ENCODE assay signal across 19 cellular contexts in genomic region chr3:112114558-112115160, GRCh38. TPM values are rescaled to one million over a fixed set of nuclear protein-coding genes. Genes with fewer than 3 reads are reported as not detected.
DNase-seq lines count a peak whose midpoint lies in the region; ATAC-seq and TF ChIP-seq lines count a peak whose summit lies in the region.
"Had no signal": no experiment of that assay in that cellular context is flagged by ENCODE, and none has a peak within 500 bp of the region (broad histone marks: within the 10 kb centered on the region; RNA-seq: fewer than 3 reads in every experiment).

No MANE protein-coding gene starts in this region.

- DNase-seq in activated T-cell treated with anti-CD3 and anti-CD28 coated beads, Interleukin-2, amount 50 U/mL, for 72 hours, result no peak
- DNase-seq in activated T-cell treated with anti-CD3 and anti-CD28 coated beads for 4 hours (no peak), left colon (no peak), NCI-H1694 (lab: John Stamatoyannopoulos, UW) (no peak), WERI-Rb-1 (no peak)
- peak; percentile 60 for DNase-seq in stimulated activated naive B cell treated with anti-CD40 and anti-IgM and Interleukin-4, amounts not matched to agents 10 μg/mL and 1 μg/mL and 100 μg/mL, for 72 hours
- DNase-seq: 8988T; activated CD4-positive, alpha-beta T cell treated with anti-CD3 and anti-CD28 coated beads, Interleukin-2, amount 10 ng/mL, durations not matched to agents 7 days and 5 days; anterior cingulate cortex; CD8-positive, alpha-beta T cell; NCI-H1105 treated with DMSO at 0.1 percent for 48 hours; NCI-H446 treated with DMSO at 0.1 percent for 48 hours had no signal

- H3K4me3 ChIP-seq in OCI-LY1 (ENCODE audit: low read depth, low read length, poor library complexity, severe bottlenecking), result peak overlapping the region; percentile 20
- H3K4me3 ChIP-seq in WERI-Rb-1 (ENCODE audit: low read depth, low read length), result no peak overlapping the region
- H3K4me3 ChIP-seq: lung, suprapubic skin had no signal

- peaks cover 0 to 2% of the 10 kb centered on the region in 2 donors for H3K36me3 Mint-ChIP-seq in activated T-cell treated with anti-CD3 and anti-CD28 coated beads, Interleukin-2, amount 50 U/mL, for 72 hours (ENCODE audit: insufficient read depth in 2 of 2)
- peaks cover 4 to 6% of the 10 kb centered on the region in 2 donors for H3K36me3 Mint-ChIP-seq in stimulated activated naive B cell treated with anti-CD40 and anti-IgM and Interleukin-4, amounts not matched to agents 10 μg/mL and 1 μg/mL and 100 μg/mL, for 72 hours
- H3K36me3 Mint-ChIP-seq: CD8-positive, alpha-beta T cell had no signal

- H3K79me2 ChIP-seq in OCI-LY1 (ENCODE audit: insufficient read depth, low read length), result no peaks in the 10 kb centered on the region

- no peaks in the 10 kb centered on the region for H3K9me2 ChIP-seq in OCI-LY1 (ENCODE audit: low read depth, low read length)

- H3K27me3 Mint-ChIP-seq in activated T-cell treated with anti-CD3 and anti-CD28 coated beads, Interleukin-2, amount 50 U/mL, for 72 hours (ENCODE audit: low read depth), result no peaks in the 10 kb centered on the region
- H3K27me3 Mint-ChIP-seq in stimulated activated naive B cell treated with anti-CD40 and anti-IgM and Interleukin-4, amounts not matched to agents 10 μg/mL and 1 μg/mL and 100 μg/mL, for 72 hours, result no peaks in the 10 kb centered on the region
- H3K27me3 Mint-ChIP-seq: activated CD4-positive, alpha-beta T cell treated with anti-CD3 and anti-CD28 coated beads, Interleukin-2, amount 10 ng/mL, durations not matched to agents 7 days and 5 days had no signal

- no peak overlapping the region for H2AFZ ChIP-seq in OCI-LY1 (ENCODE audit: low read length)

- H3K27ac Mint-ChIP-seq in activated T-cell treated with anti-CD3 and anti-CD28 coated beads, Interleukin-2, amount 50 U/mL, for 72 hours, result no peak overlapping the region
- H3K27ac Mint-ChIP-seq in stimulated activated naive B cell treated with anti-CD40 and anti-IgM and Interleukin-4, amounts not matched to agents 10 μg/mL and 1 μg/mL and 100 μg/mL, for 72 hours, result peak overlapping the region; percentile 98
- H3K27ac Mint-ChIP-seq: CD8-positive, alpha-beta T cell had no signal

- peaks cover 10% of the 10 kb centered on the region; the same call in 1 of the 2 replicates for H3F3A ChIP-seq in OCI-LY1 (ENCODE audit: insufficient read depth, low read length)

- TF ChIP-seq CTCF in OCI-LY1 (IDR thresholded peaks at IDR 0.05; ENCODE audit: low read length), result no peak
- TF ChIP-seq CTCF in WERI-Rb-1 (IDR thresholded peaks at IDR 0.05; ENCODE audit: low read depth, low read length), result no peak

- peaks cover 54% of the 10 kb centered on the region for H3K4me1 Mint-ChIP-seq in activated T-cell treated with anti-CD3 and anti-CD28 coated beads, Interleukin-2, amount 50 U/mL, for 72 hours (ENCODE audit: low read depth)
- H3K4me1 Mint-ChIP-seq in stimulated activated naive B cell treated with anti-CD40 and anti-IgM and Interleukin-4, amounts not matched to agents 10 μg/mL and 1 μg/mL and 100 μg/mL, for 72 hours, result peaks cover 60 to 77% of the 10 kb centered on the region in 2 donors

- peak overlapping the region; percentile 73 for H3K9ac ChIP-seq in OCI-LY1 (ENCODE audit: low read length)

- no peaks in the 10 kb centered on the region for H3K9me3 ChIP-seq in OCI-LY1 (ENCODE audit: low read length)
- no peaks in the 10 kb centered on the region for H3K9me3 ChIP-seq in WERI-Rb-1 (ENCODE audit: severe bottlenecking)
- H3K9me3 ChIP-seq: suprapubic skin had no signal

- intact Hi-C loops in left colon (cut with DNase I, micrococcal nuclease), result no loop called here

- H3K27ac ChIP-seq in OCI-LY1 (ENCODE audit: low read depth, low read length, poor library complexity, severe bottlenecking), result peak overlapping the region; percentile 99
- H3K27ac ChIP-seq in WERI-Rb-1, result no peak overlapping the region
- H3K27ac ChIP-seq: suprapubic skin had no signal

- H4K20me1 ChIP-seq in OCI-LY1 (ENCODE audit: insufficient read depth, low read length), result no peaks in the 10 kb centered on the region

- peak overlapping the region; percentile 50 for H3K4me2 ChIP-seq in OCI-LY1 (ENCODE audit: low read length)

- H3K36me3 ChIP-seq in OCI-LY1 (ENCODE audit: insufficient read depth, low read length) (peaks cover 4% of the 10 kb centered on the region; the same call in 1 of the 2 replicates), WERI-Rb-1 (no peaks in the 10 kb centered on the region)
- H3K36me3 ChIP-seq: suprapubic skin had no signal

- peaks cover 86% of the 10 kb centered on the region for H3K4me1 ChIP-seq in OCI-LY1 (ENCODE audit: insufficient read depth, low read length, severe bottlenecking)

- ATAC-seq in activated T-cell treated with anti-CD3 and anti-CD28 coated beads, Interleukin-2, amount 50 U/mL, for 72 hours (replicated peaks in 1 of 2), result no peak
- ATAC-seq in HG02642 (IDR thresholded peaks at IDR 0.05; ENCODE audit: poor library complexity, unreplicated experiment), result peak; percentile 28
- ATAC-seq in stimulated activated naive B cell treated with anti-CD40 and anti-IgM and Interleukin-4, amounts not matched to agents 10 μg/mL and 1 μg/mL and 100 μg/mL, for 72 hours (replicated peaks), result peak; percentile 52
- no peak for ATAC-seq in left colon
- ATAC-seq: CD8-positive, alpha-beta T cell; Panc1 had no signal

- no peaks in the 10 kb centered on the region for H3K27me3 ChIP-seq in OCI-LY1 (ENCODE audit: insufficient read depth, low read length)
- no peaks in the 10 kb centered on the region for H3K27me3 ChIP-seq in WERI-Rb-1 (ENCODE audit: insufficient read depth, low read depth, severe bottlenecking)
- H3K27me3 ChIP-seq: suprapubic skin had no signal

- H3K9me3 Mint-ChIP-seq in activated T-cell treated with anti-CD3 and anti-CD28 coated beads, Interleukin-2, amount 50 U/mL, for 72 hours, result no peaks in the 10 kb centered on the region
- H3K9me3 Mint-ChIP-seq in stimulated activated naive B cell treated with anti-CD40 and anti-IgM and Interleukin-4, amounts not matched to agents 10 μg/mL and 1 μg/mL and 100 μg/mL, for 72 hours, result peaks cover 0 to 1% of the 10 kb centered on the region in 2 donors
- H3K9me3 Mint-ChIP-seq: activated CD4-positive, alpha-beta T cell treated with anti-CD3 and anti-CD28 coated beads, Interleukin-2, amount 10 ng/mL, durations not matched to agents 7 days and 5 days; CD8-positive, alpha-beta T cell had no signal

- H3K4me3 Mint-ChIP-seq in activated T-cell treated with anti-CD3 and anti-CD28 coated beads, Interleukin-2, amount 50 U/mL, for 72 hours, result peak overlapping the region; percentile 12 to 16
- peak overlapping the region; percentile 54 to 67 for H3K4me3 Mint-ChIP-seq in stimulated activated naive B cell treated with anti-CD40 and anti-IgM and Interleukin-4, amounts not matched to agents 10 μg/mL and 1 μg/mL and 100 μg/mL, for 72 hours
- H3K4me3 Mint-ChIP-seq: activated CD4-positive, alpha-beta T cell treated with anti-CD3 and anti-CD28 coated beads, Interleukin-2, amount 10 ng/mL, durations not matched to agents 7 days and 5 days; CD8-positive, alpha-beta T cell had no signal

RNA-seq across cellular contexts. Expression of gene GCSAM, which starts 18.4 kb away (rescaled TPM):
- total RNA-seq in activated T-cell treated with anti-CD3 and anti-CD28 coated beads, Interleukin-2, amount 50 U/mL, for 72 hours, result 10 to 100 TPM; 17.8 to 26.5 TPM
- total RNA-seq in left colon, result under 1 TPM in 1 of 2 donors, not detected in 1; 0.50 TPM
- total RNA-seq: fibroblast of lung, H1 had no signal

RNA-seq across cellular contexts. Expression of gene C3orf52, which starts 28.5 kb away (rescaled TPM):
- 1 to 10 TPM; 3.2 to 4.1 TPM for total RNA-seq in activated T-cell treated with anti-CD3 and anti-CD28 coated beads, Interleukin-2, amount 50 U/mL, for 72 hours
- 10 to 100 TPM; 35.7 to 35.8 TPM for total RNA-seq in left colon

Comparison
In these comparisons a context has a peak if more than half of its experiments do, and no peak if none do; other contexts are left out.
1. ATAC-seq: peak in HG02642 (single experiment) and stimulated activated naive B cell treated with anti-CD40 and anti-IgM and Interleukin-4, amounts not matched to agents 10 μg/mL and 1 μg/mL and 100 μg/mL, for 72 hours (2 of 2); none in activated T-cell treated with anti-CD3 and anti-CD28 coated beads, Interleukin-2, amount 50 U/mL, for 72 hours (0 of 2) and left colon (single experiment).
2. RNA of gene GCSAM, which starts 18.4 kb away (total RNA-seq): 17.8 to 26.5 TPM in activated T-cell treated with anti-CD3 and anti-CD28 coated beads, Interleukin-2, amount 50 U/mL, for 72 hours; 0.50 TPM in left colon; every median in the first group is over 10 times any median in the second.
3. RNA of gene C3orf52, which starts 28.5 kb away (total RNA-seq): 35.7 to 35.8 TPM in left colon; 3.2 to 4.1 TPM in activated T-cell treated with anti-CD3 and anti-CD28 coated beads, Interleukin-2, amount 50 U/mL, for 72 hours; every median in the first group is over 4 times any median in the second.